21 cellular contexts compared by ENCODE assay signal in the genomic region with DNA sequence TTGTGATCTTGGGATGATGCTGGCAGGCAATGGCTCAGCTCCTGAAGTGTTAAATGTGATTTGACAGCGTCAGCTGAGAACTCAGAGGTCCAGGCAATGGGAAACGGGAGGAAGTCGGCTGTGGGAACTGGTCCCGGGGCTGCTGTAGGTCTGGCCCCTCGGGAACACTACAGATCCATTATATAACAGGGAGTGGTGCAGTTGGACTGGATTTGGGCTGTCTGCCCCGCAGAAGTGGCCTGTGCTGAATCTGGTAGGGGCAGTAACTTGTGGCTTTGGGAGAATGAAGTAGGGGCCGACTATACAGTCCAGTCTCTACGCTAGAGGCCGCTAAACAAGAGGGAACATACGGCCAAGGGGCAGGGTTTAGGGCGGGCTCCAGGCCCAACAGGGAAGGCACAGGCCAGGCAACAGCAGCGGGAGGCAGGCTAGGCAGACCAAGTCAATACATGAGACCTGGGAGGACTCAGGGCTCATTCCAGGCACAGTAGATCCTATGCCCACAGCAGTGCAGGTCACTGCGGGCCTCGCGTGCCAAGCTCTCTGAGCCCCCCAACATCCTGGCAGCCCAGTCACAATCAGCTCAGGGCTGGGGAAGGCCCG. TPM values are rescaled to one million over a fixed set of nuclear protein-coding genes. Genes with fewer than 3 reads are reported as not detected.
DNase-seq lines count a peak whose midpoint lies in the region; ATAC-seq, FAIRE-seq and TF ChIP-seq lines count a peak whose summit lies in the region.
"Had no signal": no experiment of that assay in that cellular context is flagged by ENCODE, and none has a peak within 500 bp of the region (broad histone marks: within the 10 kb centered on the region; RNA-seq: fewer than 3 reads in every experiment).

No MANE protein-coding gene starts in this region.

- H3K4me3 Mint-ChIP-seq in endodermal cell: no peak overlapping the region
- H3K4me3 Mint-ChIP-seq in natural killer cell treated with Interleukin-12 subunit alpha and Interleukin-12 subunit beta and Interleukin-15 and Interleukin-18, amount 100 ng/mL, for 72 hours: no peak overlapping the region
- H3K4me3 Mint-ChIP-seq: activated T-cell treated with anti-CD3 and anti-CD28 coated beads, Interleukin-2, amount 50 U/mL, for 4 hours; CD8-positive, alpha-beta memory T cell had no signal

- H3K27me3 ChIP-seq in endodermal cell (ENCODE audit: control insufficient read depth, insufficient read depth, low read length, poor library complexity, severe bottlenecking) (no peaks in the 10 kb centered on the region), skeletal muscle tissue (ENCODE audit: control insufficient read depth in 3 of 3, insufficient read depth in 3 of 3, low read length in 3 of 3) (peaks cover 0 to 3% (median 3%) of the 10 kb centered on the region in 3 donors), PC-9 (ENCODE audit: insufficient read depth, low read depth) (peaks cover 46% of the 10 kb centered on the region)

- CTCF ChIA-PET in PC-9 (lab: Charles Lee): no interaction called here

- H3K9me2 ChIP-seq in PC-9 (ENCODE audit: insufficient read depth): no peaks in the 10 kb centered on the region

- BruUV-seq in PC-9 (replicated peaks; lab: Mats Ljungman, UMichigan): no TSS peak

- TF ChIP-seq CTCF in AG10803 (conservative IDR thresholded peaks at IDR 0.05; ENCODE audit: low read length) (peak; percentile 25), endodermal cell (conservative IDR thresholded peaks at IDR 0.05) (peak; percentile 23), PC-9 (conservative IDR thresholded peaks at IDR 0.05) (no peak)

- ATAC-seq in natural killer cell treated with Interleukin-12 subunit alpha and Interleukin-12 subunit beta and Interleukin-15 and Interleukin-18, amount 100 ng/mL, for 72 hours: no peak
- ATAC-seq: activated T-cell treated with anti-CD3 and anti-CD28 coated beads, Interleukin-2, amount 50 U/mL, for 4 hours; HepG2; Panc1 had no signal

- no peak for FAIRE-seq in urothelium cell line (lab: Jason Lieb, UNC)
- FAIRE-seq: A549, endothelial cell of umbilical vein, H1, HepG2 had no signal

- H3F3A ChIP-seq in PC-9 (ENCODE audit: insufficient read depth, low read depth): no peaks in the 10 kb centered on the region

- no peaks in the 10 kb centered on the region for H4K20me1 ChIP-seq in PC-9 (ENCODE audit: insufficient read depth)

- no peaks in the 10 kb centered on the region for H3K4me1 ChIP-seq in endodermal cell (ENCODE audit: control insufficient read depth, insufficient read depth, low read length)
- peaks cover 0 to 23% (median 13%) of the 10 kb centered on the region in 3 donors for H3K4me1 ChIP-seq in skeletal muscle tissue (ENCODE audit: control insufficient read depth in 3 of 3, insufficient read depth in 3 of 3, low read length in 3 of 3)
- no peaks in the 10 kb centered on the region for H3K4me1 ChIP-seq in PC-9 (replicated peaks; ENCODE audit: insufficient read depth)
- H3K4me1 ChIP-seq: A549 had no signal

- H3K9me3 Mint-ChIP-seq in endodermal cell: no peaks in the 10 kb centered on the region
- no peaks in the 10 kb centered on the region for H3K9me3 Mint-ChIP-seq in natural killer cell treated with Interleukin-12 subunit alpha and Interleukin-12 subunit beta and Interleukin-15 and Interleukin-18, amount 100 ng/mL, for 72 hours
- H3K9me3 Mint-ChIP-seq: activated T-cell treated with anti-CD3 and anti-CD28 coated beads, Interleukin-2, amount 50 U/mL, for 4 hours; CD8-positive, alpha-beta memory T cell had no signal

- H3K79me2 ChIP-seq in PC-9 (ENCODE audit: low read depth): no peaks in the 10 kb centered on the region

- intact Hi-C loops in PC-9 (cut with micrococcal nuclease; ENCODE audit: unreplicated experiment): no loop called here

- POLR2A ChIA-PET in PC-9 (lab: Charles Lee; ENCODE audit: unreplicated experiment): no interaction called here

- no peak overlapping the region for H2AFZ ChIP-seq in PC-9

- H3K27ac ChIP-seq in endodermal cell (ENCODE audit: low read depth, low read length) (no peak overlapping the region), skeletal muscle tissue (ENCODE audit: low read depth, low read length) (peak overlapping the region; percentile 45), PC-9 (no peak overlapping the region)
- H3K27ac ChIP-seq: A549 had no signal

- no peak for DNase-seq in AG10803 (ENCODE audit: low read depth)
- DNase-seq in endodermal cell: peak; percentile 75
- DNase-seq in iPS-NIHi7 (ENCODE audit: extremely low spot score): peak; percentile 31
- no peak for DNase-seq in urothelium cell line (ENCODE audit: low spot score)
- DNase-seq in natural killer cell treated with Interleukin-12 subunit alpha and Interleukin-12 subunit beta and Interleukin-15 and Interleukin-18, amount 100 ng/mL, for 72 hours (ENCODE audit: low spot score): no peak
- DNase-seq in NCI-H1417 treated with DMSO at 0.1 percent for 48 hours (lab: John Stamatoyannopoulos, UW): no peak
- no peak for DNase-seq in PC-9
- DNase-seq: activated CD4-positive, alpha-beta T cell treated with anti-CD3 and anti-CD28 coated beads, Interleukin-2, amount 50 U/mL, for 48 hours; activated T-cell treated with anti-CD3 and anti-CD28 coated beads, Interleukin-2, amount 50 U/mL, for 4 hours; CD8-positive, alpha-beta memory T cell; EL; head of caudate nucleus; kidney glomerular epithelial cell; NCI-H2107; NCI-H526 treated with DMSO at 0.1 percent for 48 hours had no signal

- no peak overlapping the region for H3K9ac ChIP-seq in endodermal cell (ENCODE audit: extremely low read depth, low read length, poor library complexity, severe bottlenecking)
- peak overlapping the region in 2 of 3 donors; percentile 25 to 26 for H3K9ac ChIP-seq in skeletal muscle tissue (ENCODE audit: low read depth in 1 of 3, low read length in 3 of 3)

- no peaks in the 10 kb centered on the region for H3K9me3 ChIP-seq in endodermal cell (ENCODE audit: control insufficient read depth, low read length)
- H3K9me3 ChIP-seq in skeletal muscle tissue (ENCODE audit: control insufficient read depth in 3 of 3, low read length in 3 of 3): peaks cover 0 to 2% (median 0%) of the 10 kb centered on the region in 3 donors
- H3K9me3 ChIP-seq in PC-9 (ENCODE audit: insufficient read depth, low read depth): no peaks in the 10 kb centered on the region
- H3K9me3 ChIP-seq: A549 had no signal

- no peaks in the 10 kb centered on the region for H3K36me3 Mint-ChIP-seq in endodermal cell (ENCODE audit: low read depth)
- no peaks in the 10 kb centered on the region for H3K36me3 Mint-ChIP-seq in natural killer cell treated with Interleukin-12 subunit alpha and Interleukin-12 subunit beta and Interleukin-15 and Interleukin-18, amount 100 ng/mL, for 72 hours
- H3K36me3 Mint-ChIP-seq: CD8-positive, alpha-beta memory T cell had no signal

- no peaks in the 10 kb centered on the region for H3K4me1 Mint-ChIP-seq in endodermal cell
- H3K4me1 Mint-ChIP-seq in natural killer cell treated with Interleukin-12 subunit alpha and Interleukin-12 subunit beta and Interleukin-15 and Interleukin-18, amount 100 ng/mL, for 72 hours (ENCODE audit: low read depth in 2 of 2): no peaks in the 10 kb centered on the region
- H3K4me1 Mint-ChIP-seq: CD8-positive, alpha-beta memory T cell had no signal

- no peak overlapping the region for H3K4me2 ChIP-seq in PC-9
- H3K4me2 ChIP-seq: A549 had no signal

- 89 to 91% methylated on average over 6 to 15 of the region's 16 CpGs for WGBS in endodermal cell (ENCODE audit: insufficient coverage in 1 of 2, insufficient read length in 1 of 2), 2 experiments

- H3K36me3 ChIP-seq in endodermal cell (ENCODE audit: control insufficient read depth, insufficient read depth, low read length) (no peaks in the 10 kb centered on the region), skeletal muscle tissue (ENCODE audit: control insufficient read depth in 3 of 3, insufficient read depth in 3 of 3, low read length in 3 of 3) (no peaks in the 10 kb centered on the region), PC-9 (ENCODE audit: low read depth) (no peaks in the 10 kb centered on the region)

- peaks cover 3% of the 10 kb centered on the region for H3K27me3 Mint-ChIP-seq in endodermal cell (ENCODE audit: insufficient read depth)
- peaks cover 20 to 22% of the 10 kb centered on the region in 2 donors for H3K27me3 Mint-ChIP-seq in natural killer cell treated with Interleukin-12 subunit alpha and Interleukin-12 subunit beta and Interleukin-15 and Interleukin-18, amount 100 ng/mL, for 72 hours

- no peak overlapping the region for H3K27ac Mint-ChIP-seq in endodermal cell
- no peak overlapping the region for H3K27ac Mint-ChIP-seq in natural killer cell treated with Interleukin-12 subunit alpha and Interleukin-12 subunit beta and Interleukin-15 and Interleukin-18, amount 100 ng/mL, for 72 hours
- H3K27ac Mint-ChIP-seq: CD8-positive, alpha-beta memory T cell had no signal

- H3K4me3 ChIP-seq in AG10803 (ENCODE audit: low read length) (no peak overlapping the region), endodermal cell (ENCODE audit: low read length) (no peak overlapping the region), skeletal muscle tissue (ENCODE audit: low read length in 3 of 3) (no peak overlapping the region), PC-9 (no peak overlapping the region)
- H3K4me3 ChIP-seq: A549 had no signal

RNA-seq across cellular contexts. Expression of a gene that starts 20.3 kb away (rescaled TPM):
- under 1 TPM; 0.13 to 0.24 TPM for total RNA-seq in endodermal cell
- 0.46 TPM for polyA plus RNA-seq in endodermal cell (2013, experiment 1 of 2)
- polyA plus RNA-seq in endodermal cell (2013, experiment 2 of 2): 0.25 TPM
- total RNA-seq in skeletal muscle tissue: 4.7 TPM
- 10 to 100 TPM; 32.3 to 84.1 TPM for total RNA-seq in natural killer cell treated with Interleukin-12 subunit alpha and Interleukin-12 subunit beta and Interleukin-15 and Interleukin-18, amount 100 ng/mL, for 72 hours
- 0.50 and 0.65 TPM in 2 replicates for total RNA-seq in PC-9 (2021)
- total RNA-seq: HepG2 had no signal

RNA-seq across cellular contexts. Expression of a gene that starts 42.3 kb away (rescaled TPM):
- total RNA-seq in endodermal cell (not detected), skeletal muscle tissue (5.7 TPM), PC-9 (2021) (1.4 and 2.0 TPM in 2 replicates)
- not detected for polyA plus RNA-seq in endodermal cell (2013, experiment 1 of 2)
- polyA plus RNA-seq in endodermal cell (2013, experiment 2 of 2): 0.41 TPM
- total RNA-seq in natural killer cell treated with Interleukin-12 subunit alpha and Interleukin-12 subunit beta and Interleukin-15 and Interleukin-18, amount 100 ng/mL, for 72 hours: not detected
- total RNA-seq: activated T-cell treated with anti-CD3 and anti-CD28 coated beads, Interleukin-2, amount 50 U/mL, for 4 hours; CD8-positive, alpha-beta memory T cell; endothelial cell of umbilical vein; H1; HepG2 had no signal
- polyA plus RNA-seq: A549; CD8-positive, alpha-beta memory T cell; HepG2 had no signal

Comparison
In these comparisons a context has a peak if more than half of its experiments do, and no peak if none do; other contexts are left out.
1. DNase-seq: peak in endodermal cell (single experiment) and iPS-NIHi7 (single experiment); none in AG10803 (single experiment), urothelium cell line (single experiment), natural killer cell treated with Interleukin-12 subunit alpha and Interleukin-12 subunit beta and Interleukin-15 and Interleukin-18, amount 100 ng/mL, for 72 hours (single experiment), NCI-H1417 treated with DMSO at 0.1 percent for 48 hours (single experiment) and PC-9 (0 of 2).